12 cellular contexts compared by ENCODE assay signal in genomic region chr12:109797905-109798669, GRCh38. TPM values are rescaled to one million over a fixed set of nuclear protein-coding genes. Genes with fewer than 3 reads are reported as not detected.
A peak's percentile ranks its signal among the peaks of the same experiment; 100 is the strongest.
DNase-seq lines count a peak whose midpoint lies in the region; ATAC-seq and TF ChIP-seq lines count a peak whose summit lies in the region.
"Had no signal": no experiment of that assay in that cellular context is flagged by ENCODE, and none has a peak within 500 bp of the region (broad histone marks: within the 10 kb centered on the region; RNA-seq: fewer than 3 reads in every experiment).

No MANE protein-coding gene starts in this region.

- TF ChIP-seq POLR2A in NB4 (IDR thresholded peaks at IDR 0.05; ENCODE audit: extremely low read depth, insufficient read length), result no peak

- no peak overlapping the region for H3K4me3 Mint-ChIP-seq in activated CD8-positive, alpha-beta T cell treated with anti-CD3 and anti-CD28 coated beads for 36 hours
- H3K4me3 Mint-ChIP-seq in activated CD8-positive, alpha-beta T cell treated with anti-CD3 and anti-CD28 coated beads, Interleukin-2, amount 10 ng/mL, durations not matched to agents 7 days and 5 days, result no peak overlapping the region
- H3K4me3 Mint-ChIP-seq in chondrocyte (ENCODE audit: unreplicated experiment), result no peak overlapping the region
- H3K4me3 Mint-ChIP-seq: activated naive CD8-positive, alpha-beta T cell treated with anti-CD3 and anti-CD28 coated beads, Interleukin-2, amount 10 ng/mL, durations not matched to agents 7 days and 5 days; CD4-positive, alpha-beta T cell had no signal

- no peaks in the 10 kb centered on the region for H3K4me1 Mint-ChIP-seq in activated CD8-positive, alpha-beta T cell treated with anti-CD3 and anti-CD28 coated beads for 36 hours (ENCODE audit: low read depth)
- H3K4me1 Mint-ChIP-seq in activated CD8-positive, alpha-beta T cell treated with anti-CD3 and anti-CD28 coated beads, Interleukin-2, amount 10 ng/mL, durations not matched to agents 7 days and 5 days (ENCODE audit: low read depth), result no peaks in the 10 kb centered on the region
- no peaks in the 10 kb centered on the region for H3K4me1 Mint-ChIP-seq in chondrocyte (ENCODE audit: low read depth)
- H3K4me1 Mint-ChIP-seq: activated naive CD8-positive, alpha-beta T cell treated with anti-CD3 and anti-CD28 coated beads, Interleukin-2, amount 10 ng/mL, durations not matched to agents 7 days and 5 days had no signal

- no peak overlapping the region for H3K4me3 ChIP-seq in NB4 (ENCODE audit: low read depth, low read length)
- no peak overlapping the region for H3K4me3 ChIP-seq in retinal pigment epithelial cell (ENCODE audit: low read length)

- TF ChIP-seq CTCF in activated CD8-positive, alpha-beta T cell treated with anti-CD3 and anti-CD28 coated beads for 36 hours (IDR thresholded peaks at IDR 0.05), result peak; percentile 35
- peak; percentile 57 for TF ChIP-seq CTCF in NB4 (IDR thresholded peaks at IDR 0.05; ENCODE audit: low read depth, low read length)
- TF ChIP-seq CTCF in chondrocyte (IDR thresholded peaks at IDR 0.05), result peak; percentile 57
- peak; percentile 40 for TF ChIP-seq CTCF in retinal pigment epithelial cell (conservative IDR thresholded peaks at IDR 0.05; ENCODE audit: low read depth, low read length)

- no peaks in the 10 kb centered on the region for H3K36me3 Mint-ChIP-seq in activated CD8-positive, alpha-beta T cell treated with anti-CD3 and anti-CD28 coated beads for 36 hours (ENCODE audit: low read depth)
- no peaks in the 10 kb centered on the region for H3K36me3 Mint-ChIP-seq in activated CD8-positive, alpha-beta T cell treated with anti-CD3 and anti-CD28 coated beads, Interleukin-2, amount 10 ng/mL, durations not matched to agents 7 days and 5 days (ENCODE audit: low read depth)
- no peaks in the 10 kb centered on the region for H3K36me3 Mint-ChIP-seq in chondrocyte (ENCODE audit: low read depth)
- H3K36me3 Mint-ChIP-seq: activated naive CD8-positive, alpha-beta T cell treated with anti-CD3 and anti-CD28 coated beads, Interleukin-2, amount 10 ng/mL, durations not matched to agents 7 days and 5 days had no signal

- no peak overlapping the region for H3K27ac Mint-ChIP-seq in activated CD8-positive, alpha-beta T cell treated with anti-CD3 and anti-CD28 coated beads for 36 hours
- H3K27ac Mint-ChIP-seq in activated CD8-positive, alpha-beta T cell treated with anti-CD3 and anti-CD28 coated beads, Interleukin-2, amount 10 ng/mL, durations not matched to agents 7 days and 5 days, result no peak overlapping the region
- no peak overlapping the region for H3K27ac Mint-ChIP-seq in chondrocyte (ENCODE audit: unreplicated experiment)
- H3K27ac Mint-ChIP-seq: activated naive CD8-positive, alpha-beta T cell treated with anti-CD3 and anti-CD28 coated beads, Interleukin-2, amount 10 ng/mL, durations not matched to agents 7 days and 5 days; CD4-positive, alpha-beta T cell had no signal

- ATAC-seq in activated CD8-positive, alpha-beta T cell treated with anti-CD3 and anti-CD28 coated beads for 36 hours, result peak; percentile 37
- no peak for ATAC-seq in activated CD8-positive, alpha-beta T cell treated with anti-CD3 and anti-CD28 coated beads, Interleukin-2, amount 10 ng/mL, durations not matched to agents 7 days and 5 days

- no peaks in the 10 kb centered on the region for H3K27me3 Mint-ChIP-seq in activated CD8-positive, alpha-beta T cell treated with anti-CD3 and anti-CD28 coated beads for 36 hours
- peaks cover 3% of the 10 kb centered on the region for H3K27me3 Mint-ChIP-seq in activated CD8-positive, alpha-beta T cell treated with anti-CD3 and anti-CD28 coated beads, Interleukin-2, amount 10 ng/mL, durations not matched to agents 7 days and 5 days (ENCODE audit: low read depth)
- H3K27me3 Mint-ChIP-seq in chondrocyte (ENCODE audit: low read depth), result peaks cover 7% of the 10 kb centered on the region

- CTCF ChIA-PET in activated CD8-positive, alpha-beta T cell treated with anti-CD3 and anti-CD28 coated beads for 36 hours (lab: Charles Lee), result no interaction called here
- CTCF ChIA-PET in activated CD8-positive, alpha-beta T cell treated with anti-CD3 and anti-CD28 coated beads, Interleukin-2, amount 10 ng/mL, durations not matched to agents 7 days and 5 days (lab: Charles Lee), result no interaction called here

- H3K9me3 Mint-ChIP-seq in activated CD8-positive, alpha-beta T cell treated with anti-CD3 and anti-CD28 coated beads for 36 hours, result no peaks in the 10 kb centered on the region
- no peaks in the 10 kb centered on the region for H3K9me3 Mint-ChIP-seq in activated CD8-positive, alpha-beta T cell treated with anti-CD3 and anti-CD28 coated beads, Interleukin-2, amount 10 ng/mL, durations not matched to agents 7 days and 5 days (ENCODE audit: insufficient read depth)
- H3K9me3 Mint-ChIP-seq in chondrocyte (ENCODE audit: low read depth), result no peaks in the 10 kb centered on the region
- H3K9me3 Mint-ChIP-seq: activated naive CD8-positive, alpha-beta T cell treated with anti-CD3 and anti-CD28 coated beads, Interleukin-2, amount 10 ng/mL, durations not matched to agents 7 days and 5 days; CD4-positive, alpha-beta T cell had no signal

- intact Hi-C loops in activated CD8-positive, alpha-beta T cell treated with anti-CD3 and anti-CD28 coated beads for 36 hours (cut with micrococcal nuclease), result no loop called here

- POLR2A ChIA-PET in activated CD8-positive, alpha-beta T cell treated with anti-CD3 and anti-CD28 coated beads for 36 hours (lab: Charles Lee), result no interaction called here
- POLR2A ChIA-PET in activated CD8-positive, alpha-beta T cell treated with anti-CD3 and anti-CD28 coated beads, Interleukin-2, amount 10 ng/mL, durations not matched to agents 7 days and 5 days (lab: Charles Lee), result no interaction called here

- peak; percentile 28 for DNase-seq in activated CD8-positive, alpha-beta T cell treated with anti-CD3 and anti-CD28 coated beads for 36 hours
- no peak for DNase-seq in activated CD8-positive, alpha-beta T cell treated with anti-CD3 and anti-CD28 coated beads, Interleukin-2, amount 10 ng/mL, durations not matched to agents 7 days and 5 days
- peak; percentile 92 for DNase-seq in NB4 (ENCODE audit: low read depth)
- DNase-seq in chondrocyte (ENCODE audit: low spot score), result no peak
- no peak for DNase-seq in retinal pigment epithelial cell (ENCODE audit: low read depth)
- no peak for DNase-seq in OCI-M2 (lab: John Stamatoyannopoulos, UW; ENCODE audit: unreplicated experiment)
- no peak for DNase-seq in stimulated activated naive CD4-positive, alpha-beta T cell (lab: John Stamatoyannopoulos, UW)
- no peak for DNase-seq in hippocampal formation (lab: John Stamatoyannopoulos, UW)
- DNase-seq: activated naive CD8-positive, alpha-beta T cell treated with anti-CD3 and anti-CD28 coated beads, Interleukin-2, amount 10 ng/mL, durations not matched to agents 7 days and 5 days; CD4-positive, alpha-beta T cell; left cardiac atrium; right cardiac atrium had no signal

RNA-seq across cellular contexts. Expression of gene TRPV4, which starts 35.1 kb away (rescaled TPM):
- not detected for total RNA-seq in activated CD8-positive, alpha-beta T cell treated with anti-CD3 and anti-CD28 coated beads for 36 hours
- total RNA-seq in activated CD8-positive, alpha-beta T cell treated with anti-CD3 and anti-CD28 coated beads, Interleukin-2, amount 10 ng/mL, durations not matched to agents 7 days and 5 days, result not detected
- 1.2 to 2.2 TPM (median 1.8 TPM) in 3 replicates for total RNA-seq in chondrocyte
- total RNA-seq: activated naive CD8-positive, alpha-beta T cell treated with anti-CD3 and anti-CD28 coated beads, Interleukin-2, amount 10 ng/mL, durations not matched to agents 7 days and 5 days; CD4-positive, alpha-beta T cell had no signal

Comparison
In these comparisons a context has a peak if more than half of its experiments do, and no peak if none do; other contexts are left out.
1. DNase-seq: peak in activated CD8-positive, alpha-beta T cell treated with anti-CD3 and anti-CD28 coated beads for 36 hours (single experiment) and NB4 (single experiment); none in activated CD8-positive, alpha-beta T cell treated with anti-CD3 and anti-CD28 coated beads, Interleukin-2, amount 10 ng/mL, durations not matched to agents 7 days and 5 days (single experiment), chondrocyte (single experiment), retinal pigment epithelial cell (single experiment), OCI-M2 (single experiment), stimulated activated naive CD4-positive, alpha-beta T cell (0 of 6) and hippocampal formation (0 of 2).
2. Peak in every context shown above with its lines, with median percentiles within 50 percentile points of each other: CTCF ChIP-seq.